Comparison of ENCODE assay signal across 23 cellular contexts in genomic region chr22:47841166-47841565, GRCh38.
"Had no signal": no experiment of that assay in that cellular context is flagged by ENCODE, and none has a peak within 500 bp of the region (broad histone marks: within the 10 kb centered on the region; RNA-seq: fewer than 3 reads in every experiment).

No MANE protein-coding gene starts in this region.

- H3K27me3 ChIP-seq: foreskin keratinocyte had no signal

- H3K4me1 ChIP-seq: foreskin keratinocyte, psoas muscle, stomach, transverse colon had no signal

- ATAC-seq: foreskin keratinocyte, left colon, left ventricle myocardium superior, psoas muscle, sciatic nerve had no signal

- H3K36me3 ChIP-seq: stomach, thoracic aorta, transverse colon had no signal

- H3K9me3 ChIP-seq: psoas muscle, stomach, thoracic aorta, transverse colon had no signal

- H3K27ac ChIP-seq: foreskin keratinocyte, psoas muscle, stomach, thoracic aorta, transverse colon had no signal

- H3K4me3 ChIP-seq: lung, psoas muscle, skin epidermis, stomach, thoracic aorta, transverse colon had no signal

- DNase-seq: dermis blood vessel endothelial cell; endodermal cell; erythroblast; foreskin keratinocyte; immature natural killer cell; kidney; left colon; left ventricle myocardium superior; mesenchymal stem cell; midbrain; naive B cell; nephron progenitor cell; psoas muscle; retina; stimulated activated CD4-positive, alpha-beta T cell treated with anti-CD3 and anti-CD28 coated beads, Interleukin-12 subunit alpha, Interleukin-12 subunit beta, amount 100 ng/mL, for 4 hours; stimulated activated naive CD4-positive, alpha-beta T cell; stomach; substantia nigra; transverse colon had no signal
